In the genomic region with DNA sequence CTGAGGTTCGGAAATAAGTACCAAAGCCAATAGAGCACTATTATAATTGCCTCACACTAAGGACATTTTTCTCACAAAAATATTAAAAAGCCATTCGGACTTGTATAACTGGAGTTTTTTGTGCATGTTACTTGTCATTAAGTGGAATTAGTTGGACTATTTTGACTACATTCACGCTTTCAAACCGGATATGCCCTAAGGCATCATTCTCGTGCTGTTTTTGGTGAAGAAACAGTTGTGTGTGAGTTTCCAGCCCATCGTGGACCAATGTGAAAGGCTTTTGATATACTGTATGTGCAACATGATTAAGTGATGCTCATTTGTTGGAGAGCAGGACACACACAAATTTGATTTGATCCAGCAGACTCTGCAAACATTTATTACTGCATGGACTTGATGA, we compare ENCODE assay signal across 7 cellular contexts.
"Had no signal": no experiment of that assay in that cellular context is flagged by ENCODE, and none has a peak within 500 bp of the region (broad histone marks: within the 10 kb centered on the region; RNA-seq: fewer than 3 reads in every experiment).

No MANE protein-coding gene starts in this region.

- H3K9me3 Mint-ChIP-seq: H9, IgD-negative memory B cell had no signal

- FAIRE-seq: HepG2 had no signal

- H3K27me3 Mint-ChIP-seq: IgD-negative memory B cell had no signal

- H3K27ac Mint-ChIP-seq: H9, IgD-negative memory B cell had no signal

- DNase-seq: GM23248, GOT3, H9, HCEC 1CT, KBM-7 had no signal

- H3K4me3 ChIP-seq: GM23248 had no signal

- H3K27ac ChIP-seq: GM23248 had no signal

- H3K4me3 Mint-ChIP-seq: H9, IgD-negative memory B cell had no signal
